Comparison of ENCODE assay signal across 26 cellular contexts in the genomic region with DNA sequence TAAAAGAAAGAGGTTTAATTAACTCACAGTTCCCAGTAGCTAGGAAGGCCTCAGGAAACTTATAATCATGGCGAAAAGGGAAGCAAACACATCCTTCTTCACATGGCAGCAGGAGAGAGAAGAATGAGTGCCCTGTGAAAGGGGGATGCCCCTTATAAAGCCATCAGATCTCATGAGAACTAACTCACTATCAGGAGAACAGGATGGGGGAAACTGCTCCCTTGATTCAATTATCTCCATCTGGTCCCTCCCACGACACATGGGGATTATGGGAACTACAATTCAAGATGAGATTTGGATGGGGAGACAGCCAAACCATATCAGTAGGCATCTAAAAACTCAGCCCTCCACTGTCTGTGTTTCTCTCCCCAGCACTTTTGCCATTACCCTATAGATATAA.
"Had no signal": no experiment of that assay in that cellular context is flagged by ENCODE, and none has a peak within 500 bp of the region (broad histone marks: within the 10 kb centered on the region; RNA-seq: fewer than 3 reads in every experiment).

No MANE protein-coding gene starts in this region.

- H3K36me3 ChIP-seq: neutrophil, pancreas, prostate gland, right atrium auricular region, right lobe of liver, sigmoid colon, stomach, thoracic aorta, thyroid gland, tibial nerve, upper lobe of left lung, vagina had no signal

- H3K4me1 Mint-ChIP-seq: stimulated activated effector memory CD8-positive, alpha-beta T cell treated with anti-CD3 and anti-CD28 coated beads, Interleukin-12 subunit alpha, Interleukin-12 subunit beta, amount 100 ng/mL, for 72 hours; stimulated activated naive B cell treated with anti-CD40 and anti-IgM and Interleukin-4, amounts not matched to agents 10 μg/mL and 1 μg/mL and 100 μg/mL, for 72 hours had no signal

- H3K4me1 ChIP-seq: pancreas, prostate gland, right atrium auricular region, sigmoid colon, stomach, thyroid gland, tibial nerve, upper lobe of left lung had no signal

- H3K27me3 Mint-ChIP-seq: stimulated activated naive B cell treated with anti-CD40 and anti-IgM and Interleukin-4, amounts not matched to agents 10 μg/mL and 1 μg/mL and 100 μg/mL, for 72 hours; stimulated activated naive CD8-positive, alpha-beta T cell treated with anti-CD3 and anti-CD28 coated beads, Interleukin-15, Interleukin-2, amounts not matched to agents 100 ng/mL and 50 ng/mL, for 24 hours had no signal

- ATAC-seq: natural killer cell treated with Interleukin-12 subunit alpha and Interleukin-12 subunit beta and Interleukin-15 and Interleukin-18, amount 100 ng/mL, for 72 hours; pancreas; right lobe of liver; stimulated activated effector memory CD8-positive, alpha-beta T cell treated with anti-CD3 and anti-CD28 coated beads, Interleukin-12 subunit alpha, Interleukin-12 subunit beta, amount 100 ng/mL, for 72 hours; stimulated activated naive B cell treated with anti-CD40 and anti-IgM and Interleukin-4, amounts not matched to agents 10 μg/mL and 1 μg/mL and 100 μg/mL, for 72 hours had no signal

- H3K4me3 ChIP-seq: pancreas, prostate gland, right atrium auricular region, right lobe of liver, sigmoid colon, stomach, thoracic aorta, thyroid gland, tibial nerve, upper lobe of left lung, vagina had no signal

- H3K27ac Mint-ChIP-seq: natural killer cell treated with Interleukin-12 subunit alpha and Interleukin-12 subunit beta and Interleukin-15 and Interleukin-18, amount 100 ng/mL, for 72 hours; nephron progenitor cell; stimulated activated effector memory CD8-positive, alpha-beta T cell treated with anti-CD3 and anti-CD28 coated beads, Interleukin-12 subunit alpha, Interleukin-12 subunit beta, amount 100 ng/mL, for 72 hours; stimulated activated naive B cell treated with anti-CD40 and anti-IgM and Interleukin-4, amounts not matched to agents 10 μg/mL and 1 μg/mL and 100 μg/mL, for 72 hours; stimulated activated naive CD8-positive, alpha-beta T cell treated with anti-CD3 and anti-CD28 coated beads, Interleukin-15, Interleukin-2, amounts not matched to agents 100 ng/mL and 50 ng/mL, for 24 hours had no signal

- H3K27ac ChIP-seq: neutrophil, pancreas, prostate gland, right atrium auricular region, right lobe of liver, sigmoid colon, stomach, thoracic aorta, thyroid gland, tibial nerve, upper lobe of left lung, vagina had no signal

- H3K27me3 ChIP-seq: neutrophil, pancreas, right atrium auricular region, right lobe of liver, sigmoid colon, stomach, thyroid gland, tibial nerve, upper lobe of left lung, vagina had no signal

- DNase-seq: nephron progenitor cell; nucleus accumbens; pancreas; right lobe of liver; sigmoid colon; small intestine; stimulated activated CD4-positive, alpha-beta T cell treated with anti-CD3 and anti-CD28 coated beads, Interleukin-15, amount 100 ng/mL, for 24 hours; stimulated activated CD4-positive, alpha-beta T cell treated with anti-CD3 and anti-CD28 coated beads, Interleukin-2, amount 100 ng/mL, for 24 hours; stimulated activated CD4-positive, alpha-beta T cell treated with anti-CD3 and anti-CD28 coated beads, Interleukin-2, amount 100 ng/mL, for 48 hours; stimulated activated CD4-positive, alpha-beta T cell treated with anti-CD3 and anti-CD28 coated beads, Interleukin-4, amount 100 ng/mL, for 24 hours; stimulated activated naive B cell treated with anti-CD40 and anti-IgM and Interleukin-4, amounts not matched to agents 10 μg/mL and 1 μg/mL and 100 μg/mL, for 72 hours; stimulated activated naive CD4-positive, alpha-beta T cell treated with Interleukin-2 at 50 U/mL for 16 hours; stomach; thyroid gland; trophoblast cell; upper lobe of left lung had no signal

- H3K36me3 Mint-ChIP-seq: natural killer cell treated with Interleukin-12 subunit alpha and Interleukin-12 subunit beta and Interleukin-15 and Interleukin-18, amount 100 ng/mL, for 72 hours; stimulated activated effector memory CD8-positive, alpha-beta T cell treated with anti-CD3 and anti-CD28 coated beads, Interleukin-12 subunit alpha, Interleukin-12 subunit beta, amount 100 ng/mL, for 72 hours; stimulated activated naive B cell treated with anti-CD40 and anti-IgM and Interleukin-4, amounts not matched to agents 10 μg/mL and 1 μg/mL and 100 μg/mL, for 72 hours had no signal

- H3K4me3 Mint-ChIP-seq: natural killer cell treated with Interleukin-12 subunit alpha and Interleukin-12 subunit beta and Interleukin-15 and Interleukin-18, amount 100 ng/mL, for 72 hours; nephron progenitor cell; neural crest cell; stimulated activated effector memory CD8-positive, alpha-beta T cell treated with anti-CD3 and anti-CD28 coated beads, Interleukin-12 subunit alpha, Interleukin-12 subunit beta, amount 100 ng/mL, for 72 hours; stimulated activated naive B cell treated with anti-CD40 and anti-IgM and Interleukin-4, amounts not matched to agents 10 μg/mL and 1 μg/mL and 100 μg/mL, for 72 hours; stimulated activated naive CD8-positive, alpha-beta T cell treated with anti-CD3 and anti-CD28 coated beads, Interleukin-15, Interleukin-2, amounts not matched to agents 100 ng/mL and 50 ng/mL, for 24 hours had no signal

- H3K9me3 ChIP-seq: neutrophil, pancreas, prostate gland, right atrium auricular region, right lobe of liver, sigmoid colon, stomach, thoracic aorta, thyroid gland, tibial nerve, upper lobe of left lung, vagina had no signal

- H3K9me3 Mint-ChIP-seq: nephron progenitor cell; neural crest cell; stimulated activated naive CD8-positive, alpha-beta T cell treated with anti-CD3 and anti-CD28 coated beads, Interleukin-15, Interleukin-2, amounts not matched to agents 100 ng/mL and 50 ng/mL, for 24 hours had no signal
